In the genomic region with DNA sequence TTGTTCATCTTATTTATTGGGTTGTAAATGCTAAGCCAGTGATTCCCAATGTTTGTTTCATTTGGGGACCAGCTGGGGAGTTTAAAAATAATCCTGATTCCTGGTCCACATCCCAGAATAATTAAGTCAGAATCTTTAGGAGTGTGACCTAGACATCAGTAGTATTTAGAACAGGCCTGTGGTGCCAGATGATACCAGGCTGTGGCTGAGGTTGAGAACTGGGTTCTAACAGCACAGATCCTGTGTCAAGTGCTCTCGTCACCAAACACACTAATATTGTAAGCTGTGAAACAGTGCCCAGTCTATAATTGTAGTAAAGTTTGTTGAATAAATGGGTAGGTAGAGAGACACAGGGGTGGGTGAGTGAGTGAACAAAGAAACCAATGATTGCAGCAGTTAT, we compare ENCODE assay signal across 16 cellular contexts.
DNase-seq lines count a peak whose midpoint lies in the region; ATAC-seq and TF ChIP-seq lines count a peak whose summit lies in the region.
"Had no signal": no experiment of that assay in that cellular context is flagged by ENCODE, and none has a peak within 500 bp of the region (broad histone marks: within the 10 kb centered on the region; RNA-seq: fewer than 3 reads in every experiment).

No MANE protein-coding gene starts in this region.

- H3K4me1 Mint-ChIP-seq in GM23338: peaks cover 7% of the 10 kb centered on the region
- peaks cover 20% of the 10 kb centered on the region for H3K4me1 Mint-ChIP-seq in type B pancreatic cell (ENCODE audit: unreplicated experiment)
- H3K4me1 Mint-ChIP-seq in activated naive CD8-positive, alpha-beta T cell treated with anti-CD3 and anti-CD28 coated beads, Interleukin-2, amount 50 U/mL, for 24 hours: peaks cover 3% of the 10 kb centered on the region
- no peaks in the 10 kb centered on the region for H3K4me1 Mint-ChIP-seq in naive thymus-derived CD8-positive, alpha-beta T cell
- H3K4me1 Mint-ChIP-seq: CD14-positive monocyte; CD8-positive, alpha-beta memory T cell had no signal

- H3K79me2 ChIP-seq in GM23338 (replicated peaks; ENCODE audit: insufficient read depth): no peaks in the 10 kb centered on the region

- TF ChIP-seq POLR2A in heart left ventricle (IDR thresholded peaks at IDR 0.05): no peak

- H3K9me3 Mint-ChIP-seq in GM23338: no peaks in the 10 kb centered on the region
- H3K9me3 Mint-ChIP-seq in type B pancreatic cell: no peaks in the 10 kb centered on the region
- no peaks in the 10 kb centered on the region for H3K9me3 Mint-ChIP-seq in activated naive CD8-positive, alpha-beta T cell treated with anti-CD3 and anti-CD28 coated beads, Interleukin-2, amount 50 U/mL, for 24 hours
- H3K9me3 Mint-ChIP-seq in naive thymus-derived CD8-positive, alpha-beta T cell: no peaks in the 10 kb centered on the region
- H3K9me3 Mint-ChIP-seq: CD8-positive, alpha-beta memory T cell had no signal

- H3K4me3 ChIP-seq in GM23338 (no peak overlapping the region), heart left ventricle (no peak overlapping the region), right cardiac atrium (ENCODE audit: low read length) (no peak overlapping the region)
- H3K4me3 ChIP-seq: HAP-1 had no signal

- H3K4me1 ChIP-seq in GM23338 (ENCODE audit: insufficient read depth) (peaks cover under 1% of the 10 kb centered on the region; the same call in 1 of the 2 replicates), heart left ventricle (peaks cover 0 to 51% (median 22%) of the 10 kb centered on the region in 12 donors), right cardiac atrium (ENCODE audit: control insufficient read depth, insufficient read depth, low read length) (peaks cover 8% of the 10 kb centered on the region)

- TF ChIP-seq CTCF in GM23338 (conservative IDR thresholded peaks at IDR 0.05; ENCODE audit: low read depth in 2 of 2) (no peak), heart left ventricle (IDR thresholded peaks at IDR 0.05) (no peak), type B pancreatic cell (conservative IDR thresholded peaks at IDR 0.05) (no peak)

- no peaks in the 10 kb centered on the region for H3K27me3 ChIP-seq in GM23338 (ENCODE audit: insufficient read depth)
- H3K27me3 ChIP-seq in heart left ventricle: no peaks in the 10 kb centered on the region
- H3K27me3 ChIP-seq in right cardiac atrium (ENCODE audit: control insufficient read depth, insufficient read depth): no peaks in the 10 kb centered on the region

- no peak for DNase-seq in GM23338 (ENCODE audit: low spot score)
- peak; percentile 63 for DNase-seq in NCI-H69 (lab: John Stamatoyannopoulos, UW)
- peak in 4 of 5 donors; percentile 23 to 64 (median 51) for DNase-seq in heart left ventricle
- peak in 1 of 3 donors; percentile 35 for DNase-seq in right cardiac atrium
- DNase-seq in type B pancreatic cell (ENCODE audit: extremely low spot score, unreplicated experiment): no peak
- DNase-seq in activated naive CD8-positive, alpha-beta T cell treated with anti-CD3 and anti-CD28 coated beads, Interleukin-2, amount 50 U/mL, for 24 hours: no peak
- no peak for DNase-seq in naive thymus-derived CD8-positive, alpha-beta T cell
- DNase-seq in stimulated activated naive CD8-positive, alpha-beta T cell treated with anti-CD3 and anti-CD28 coated beads, Interleukin-15, Interleukin-2, amounts not matched to agents 100 U/mL and 50 U/mL, for 24 hours: no peak
- DNase-seq: Caco-2; CD8-positive, alpha-beta memory T cell; DND-41; GDM1; GOT3 had no signal

- intact Hi-C loops in heart left ventricle (cut with DNase I): no loop called here
- intact Hi-C loops in right cardiac atrium (cut with DNase I): no loop called here

- no peak for ATAC-seq in GM23338
- ATAC-seq in heart left ventricle: peak; percentile 81 to 95 (median 92)
- ATAC-seq in right cardiac atrium: peak; percentile 83 to 86
- ATAC-seq in activated naive CD8-positive, alpha-beta T cell treated with anti-CD3 and anti-CD28 coated beads, Interleukin-2, amount 50 U/mL, for 24 hours: no peak
- ATAC-seq in naive thymus-derived CD8-positive, alpha-beta T cell: no peak
- ATAC-seq in stimulated activated naive CD8-positive, alpha-beta T cell treated with anti-CD3 and anti-CD28 coated beads, Interleukin-15, Interleukin-2, amounts not matched to agents 100 U/mL and 50 U/mL, for 24 hours: no peak

- no peaks in the 10 kb centered on the region for H3K9me2 ChIP-seq in GM23338 (ENCODE audit: insufficient read depth)

- H3K9me3 ChIP-seq in heart left ventricle: no peaks in the 10 kb centered on the region
- H3K9me3 ChIP-seq in right cardiac atrium (ENCODE audit: control insufficient read depth, low read length): no peaks in the 10 kb centered on the region
- H3K9me3 ChIP-seq: Caco-2, HAP-1 had no signal

- H3K27ac ChIP-seq in GM23338 (ENCODE audit: low read depth): no peak overlapping the region
- peak overlapping the region in 8 of 12 donors; percentile 23 to 57 (median 43) for H3K27ac ChIP-seq in heart left ventricle
- H3K27ac ChIP-seq in right cardiac atrium (ENCODE audit: low read length): no peak overlapping the region
- H3K27ac ChIP-seq: HL-60 had no signal

- WGBS in heart left ventricle, 4 donors: 35 to 60% (median 42%) methylated on average over 1 of the region's 1 CpG
- WGBS in right cardiac atrium: 60% methylated on average over 1 of the region's 1 CpG

- H3K4me3 Mint-ChIP-seq in GM23338 (no peak overlapping the region), type B pancreatic cell (no peak overlapping the region)
- H3K4me3 Mint-ChIP-seq in activated naive CD8-positive, alpha-beta T cell treated with anti-CD3 and anti-CD28 coated beads, Interleukin-2, amount 50 U/mL, for 24 hours: no peak overlapping the region
- H3K4me3 Mint-ChIP-seq in naive thymus-derived CD8-positive, alpha-beta T cell: no peak overlapping the region
- H3K4me3 Mint-ChIP-seq: CD14-positive monocyte; CD8-positive, alpha-beta memory T cell had no signal

- H4K20me1 ChIP-seq in GM23338 (replicated peaks; ENCODE audit: insufficient read depth): no peaks in the 10 kb centered on the region

- no peaks in the 10 kb centered on the region for H3F3A ChIP-seq in GM23338 (replicated peaks; ENCODE audit: low read depth)

- no peak overlapping the region for H3K4me2 ChIP-seq in GM23338

- POLR2A ChIA-PET in naive thymus-derived CD8-positive, alpha-beta T cell (lab: Charles Lee): no interaction called here

- H3K36me3 Mint-ChIP-seq in GM23338 (ENCODE audit: low read depth): no peaks in the 10 kb centered on the region
- H3K36me3 Mint-ChIP-seq in type B pancreatic cell: no peaks in the 10 kb centered on the region
- no peaks in the 10 kb centered on the region for H3K36me3 Mint-ChIP-seq in activated naive CD8-positive, alpha-beta T cell treated with anti-CD3 and anti-CD28 coated beads, Interleukin-2, amount 50 U/mL, for 24 hours (ENCODE audit: low read depth)
- no peaks in the 10 kb centered on the region for H3K36me3 Mint-ChIP-seq in naive thymus-derived CD8-positive, alpha-beta T cell
- H3K36me3 Mint-ChIP-seq: CD14-positive monocyte; CD8-positive, alpha-beta memory T cell had no signal

- H3K36me3 ChIP-seq in GM23338 (ENCODE audit: insufficient read depth) (no peaks in the 10 kb centered on the region), heart left ventricle (no peaks in the 10 kb centered on the region)
- H3K36me3 ChIP-seq: HAP-1 had no signal

- H3K27ac Mint-ChIP-seq in GM23338 (no peak overlapping the region), type B pancreatic cell (no peak overlapping the region)
- H3K27ac Mint-ChIP-seq in activated naive CD8-positive, alpha-beta T cell treated with anti-CD3 and anti-CD28 coated beads, Interleukin-2, amount 50 U/mL, for 24 hours: no peak overlapping the region
- H3K27ac Mint-ChIP-seq in naive thymus-derived CD8-positive, alpha-beta T cell: no peak overlapping the region
- H3K27ac Mint-ChIP-seq: CD14-positive monocyte; CD8-positive, alpha-beta memory T cell had no signal

- peak overlapping the region; percentile 75; the same call in 1 of the 2 replicates for H2AFZ ChIP-seq in GM23338

- H3K27me3 Mint-ChIP-seq in GM23338 (ENCODE audit: insufficient read depth, low read depth, poor library complexity) (no peaks in the 10 kb centered on the region), type B pancreatic cell (peaks cover 7% of the 10 kb centered on the region)
- peaks cover 4% of the 10 kb centered on the region for H3K27me3 Mint-ChIP-seq in activated naive CD8-positive, alpha-beta T cell treated with anti-CD3 and anti-CD28 coated beads, Interleukin-2, amount 50 U/mL, for 24 hours
- H3K27me3 Mint-ChIP-seq in naive thymus-derived CD8-positive, alpha-beta T cell: peaks cover 0 to 6% (median 0%) of the 10 kb centered on the region in 5 donors

TF ChIP-seq in GM23338, 12 proteins besides CTCF, POLR2A, EP300 and RAD21:
- TF ChIP-seq STAT1 (IDR thresholded peaks at IDR 0.05; ENCODE audit: unreplicated experiment) (no peak), JUNB (IDR thresholded peaks at IDR 0.05; ENCODE audit: unreplicated experiment) (no peak), EZH2 (IDR thresholded peaks at IDR 0.05; ENCODE audit: low read depth, unreplicated experiment) (no peak)
- TF ChIP-seq, protein P1, sequence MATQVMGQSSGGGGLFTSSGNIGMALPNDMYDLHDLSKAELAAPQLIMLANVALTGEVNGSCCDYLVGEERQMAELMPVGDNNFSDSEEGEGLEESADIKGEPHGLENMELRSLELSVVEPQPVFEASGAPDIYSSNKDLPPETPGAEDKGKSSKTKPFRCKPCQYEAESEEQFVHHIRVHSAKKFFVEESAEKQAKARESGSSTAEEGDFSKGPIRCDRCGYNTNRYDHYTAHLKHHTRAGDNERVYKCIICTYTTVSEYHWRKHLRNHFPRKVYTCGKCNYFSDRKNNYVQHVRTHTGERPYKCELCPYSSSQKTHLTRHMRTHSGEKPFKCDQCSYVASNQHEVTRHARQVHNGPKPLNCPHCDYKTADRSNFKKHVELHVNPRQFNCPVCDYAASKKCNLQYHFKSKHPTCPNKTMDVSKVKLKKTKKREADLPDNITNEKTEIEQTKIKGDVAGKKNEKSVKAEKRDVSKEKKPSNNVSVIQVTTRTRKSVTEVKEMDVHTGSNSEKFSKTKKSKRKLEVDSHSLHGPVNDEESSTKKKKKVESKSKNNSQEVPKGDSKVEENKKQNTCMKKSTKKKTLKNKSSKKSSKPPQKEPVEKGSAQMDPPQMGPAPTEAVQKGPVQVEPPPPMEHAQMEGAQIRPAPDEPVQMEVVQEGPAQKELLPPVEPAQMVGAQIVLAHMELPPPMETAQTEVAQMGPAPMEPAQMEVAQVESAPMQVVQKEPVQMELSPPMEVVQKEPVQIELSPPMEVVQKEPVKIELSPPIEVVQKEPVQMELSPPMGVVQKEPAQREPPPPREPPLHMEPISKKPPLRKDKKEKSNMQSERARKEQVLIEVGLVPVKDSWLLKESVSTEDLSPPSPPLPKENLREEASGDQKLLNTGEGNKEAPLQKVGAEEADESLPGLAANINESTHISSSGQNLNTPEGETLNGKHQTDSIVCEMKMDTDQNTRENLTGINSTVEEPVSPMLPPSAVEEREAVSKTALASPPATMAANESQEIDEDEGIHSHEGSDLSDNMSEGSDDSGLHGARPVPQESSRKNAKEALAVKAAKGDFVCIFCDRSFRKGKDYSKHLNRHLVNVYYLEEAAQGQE (IDR thresholded peaks at IDR 0.05; ENCODE audit: unreplicated experiment): no peak
TF ChIP-seq in GM23338: peak in this region for 0.

Comparison
In these comparisons a context has a peak if more than half of its experiments do, and no peak if none do; other contexts are left out.
1. H3K27ac ChIP-seq: peak in heart left ventricle (8 of 12); none in GM23338 (single experiment) and right cardiac atrium (single experiment).
2. ATAC-seq: peak in heart left ventricle (4 of 4) and right cardiac atrium (2 of 2); none in GM23338 (single experiment), activated naive CD8-positive, alpha-beta T cell treated with anti-CD3 and anti-CD28 coated beads, Interleukin-2, amount 50 U/mL, for 24 hours (single experiment), naive thymus-derived CD8-positive, alpha-beta T cell (0 of 2) and stimulated activated naive CD8-positive, alpha-beta T cell treated with anti-CD3 and anti-CD28 coated beads, Interleukin-15, Interleukin-2, amounts not matched to agents 100 U/mL and 50 U/mL, for 24 hours (single experiment).
3. DNase-seq: peak in NCI-H69 (single experiment) and heart left ventricle (4 of 5); none in GM23338 (single experiment), type B pancreatic cell (single experiment), activated naive CD8-positive, alpha-beta T cell treated with anti-CD3 and anti-CD28 coated beads, Interleukin-2, amount 50 U/mL, for 24 hours (single experiment), naive thymus-derived CD8-positive, alpha-beta T cell (0 of 10) and stimulated activated naive CD8-positive, alpha-beta T cell treated with anti-CD3 and anti-CD28 coated beads, Interleukin-15, Interleukin-2, amounts not matched to agents 100 U/mL and 50 U/mL, for 24 hours (single experiment).